ENCODE assay signal across 22 cellular contexts in genomic region chr10:126583507-126584200, GRCh38.
"Had no signal": no experiment of that assay in that cellular context is flagged by ENCODE, and none has a peak within 500 bp of the region (broad histone marks: within the 10 kb centered on the region; RNA-seq: fewer than 3 reads in every experiment).

No MANE protein-coding gene starts in this region.

- H3K4me2 ChIP-seq: SK-N-SH had no signal

- H3K36me3 ChIP-seq: Peyer's patch, SJCRH30 had no signal

- H3K27me3 ChIP-seq: Peyer's patch, SJCRH30 had no signal

- H3K9ac ChIP-seq: SK-N-SH had no signal

- ATAC-seq: activated CD4-positive, CD25-positive, alpha-beta regulatory T cell treated with anti-CD3 and anti-CD28 coated beads, Interleukin-2, amount 50 U/mL, for 24 hours; activated CD8-positive, alpha-beta T cell treated with anti-CD3 and anti-CD28 coated beads for 36 hours; activated T-cell treated with anti-CD3 and anti-CD28 coated beads, Interleukin-2, amount 50 U/mL, for 72 hours; K562 had no signal

- DNase-seq: activated CD4-positive, alpha-beta T cell treated with anti-CD3 and anti-CD28 coated beads for 4 hours; activated CD8-positive, alpha-beta memory T cell treated with anti-CD3 and anti-CD28 coated beads, Interleukin-2, amount 50 U/mL, for 4 hours; activated CD8-positive, alpha-beta T cell treated with anti-CD3 and anti-CD28 coated beads for 36 hours; activated gamma-delta T cell treated with Interleukin-2 at 50 U/mL for 16 hours; activated naive CD4-positive, alpha-beta T cell treated with anti-CD3 and anti-CD28 coated beads, Interleukin-2, amount 10 ng/mL, durations not matched to agents 7 days and 5 days; activated naive CD8-positive, alpha-beta T cell treated with anti-CD3 and anti-CD28 coated beads for 36 hours; activated T-cell treated with anti-CD3 and anti-CD28 coated beads, Interleukin-2, amount 50 U/mL, for 72 hours; Karpas-422; MM.1S; NCI-H1105 treated with DMSO at 0.1 percent for 48 hours; NCI-H1436 treated with DMSO at 0.1 percent for 48 hours; NCI-H1930; NCI-H510A treated with DMSO at 0.1 percent for 48 hours; NCI-H748 treated with DMSO at 0.1 percent for 48 hours; Peyer's patch; Right ventricle myocardium superior; SK-N-SH; T-helper 1 cell had no signal

- H3K4me1 ChIP-seq: Peyer's patch had no signal

- H3K4me3 ChIP-seq: K562, Peyer's patch, SJCRH30 had no signal

- FAIRE-seq: K562 had no signal

- H3K9me3 ChIP-seq: Peyer's patch, SJCRH30, SK-N-SH had no signal

- H3K27ac ChIP-seq: Peyer's patch, RWPE1, SJCRH30 had no signal
